Comparison of ENCODE assay signal across 21 cellular contexts in genomic region chr15:66855039-66855438, GRCh38.
"Had no signal": no experiment of that assay in that cellular context is flagged by ENCODE, and none has a peak within 500 bp of the region (broad histone marks: within the 10 kb centered on the region; RNA-seq: fewer than 3 reads in every experiment).

No MANE protein-coding gene starts in this region.

- H3K4me3 Mint-ChIP-seq: endodermal cell; naive thymus-derived CD4-positive, alpha-beta T cell had no signal

- H3K27ac Mint-ChIP-seq: endodermal cell; naive thymus-derived CD4-positive, alpha-beta T cell had no signal

- ATAC-seq: left colon; left ventricle myocardium superior; naive thymus-derived CD4-positive, alpha-beta T cell; psoas muscle had no signal

- H3K36me3 ChIP-seq: neutrophil, sigmoid colon, stomach, thoracic aorta, transverse colon had no signal

- H3K27me3 ChIP-seq: sigmoid colon, stomach, transverse colon had no signal

- H3K9me3 ChIP-seq: neutrophil, psoas muscle, sigmoid colon, stomach, thoracic aorta, transverse colon had no signal

- H3K9me3 Mint-ChIP-seq: endodermal cell; naive thymus-derived CD4-positive, alpha-beta T cell had no signal

- H3K36me3 Mint-ChIP-seq: naive thymus-derived CD4-positive, alpha-beta T cell had no signal

- H3K4me3 ChIP-seq: lung, psoas muscle, sigmoid colon, skin epidermis, stomach, thoracic aorta, transverse colon had no signal

- DNase-seq: effector CD4-positive, alpha-beta T cell; erythroblast; foreskin melanocyte; hippocampal formation; left colon; left ventricle myocardium superior; mesendoderm; psoas muscle; retina; stimulated activated CD4-positive, alpha-beta T cell treated with anti-CD3 and anti-CD28 coated beads, Interleukin-12 subunit alpha, Interleukin-12 subunit beta, amount 100 ng/mL, for 4 hours; stimulated activated naive CD4-positive, alpha-beta T cell; substantia nigra had no signal

- H3K27ac ChIP-seq: neutrophil, psoas muscle, sigmoid colon, skin epidermis, stomach, thoracic aorta, transverse colon had no signal
